ENCODE assay signal across 8 cellular contexts in genomic region chr5:35229076-35230042, GRCh38. TPM values are rescaled to one million over a fixed set of nuclear protein-coding genes. Genes with fewer than 3 reads are reported as not detected.
A peak's percentile ranks its signal among the peaks of the same experiment; 100 is the strongest.
DNase-seq lines count a peak whose midpoint lies in the region; ATAC-seq, FAIRE-seq and TF ChIP-seq lines count a peak whose summit lies in the region.

No MANE protein-coding gene starts in this region.

- H4K20me1 ChIP-seq in OCI-LY1 (ENCODE audit: insufficient read depth, low read length): no peaks in the 10 kb centered on the region
- H4K20me1 ChIP-seq in endothelial cell of umbilical vein (replicated peaks; ENCODE audit: control insufficient read depth, extremely low read depth, insufficient read depth, low read length): no peaks in the 10 kb centered on the region

- FAIRE-seq in endothelial cell of umbilical vein (lab: Jason Lieb, UNC): no peak

- dilution Hi-C loops in endothelial cell of umbilical vein (cut with MboI; ENCODE audit: extremely low pct_ligation_motif_present, low sequenced_read_pairs): no loop called here

- H3K9me3 ChIP-seq in OCI-LY1 (ENCODE audit: low read length) (no peaks in the 10 kb centered on the region), endothelial cell of umbilical vein (replicated peaks; ENCODE audit: control insufficient read depth, insufficient read depth, low read length) (no peaks in the 10 kb centered on the region)

- H3K9me2 ChIP-seq in OCI-LY1 (ENCODE audit: low read depth, low read length): no peaks in the 10 kb centered on the region

- H3K79me2 ChIP-seq in OCI-LY1 (ENCODE audit: insufficient read depth, low read length) (no peaks in the 10 kb centered on the region), endothelial cell of umbilical vein (ENCODE audit: control insufficient read depth, insufficient read depth, low read length) (no peaks in the 10 kb centered on the region)

- intact Hi-C loops in endothelial cell of umbilical vein (cut with micrococcal nuclease): no loop called here

- POLR2A ChIA-PET in endothelial cell of umbilical vein (lab: Charles Lee): no interaction called here

- peaks cover 50% of the 10 kb centered on the region for H3K27me3 Mint-ChIP-seq in neural crest cell (ENCODE audit: low read depth)

- no peak overlapping the region for H3K27ac ChIP-seq in OCI-LY1 (ENCODE audit: low read depth, low read length, poor library complexity, severe bottlenecking)
- H3K27ac ChIP-seq in endothelial cell of umbilical vein (ENCODE audit: insufficient read depth, low read depth, low read length): no peak overlapping the region

- H3K36me3 Mint-ChIP-seq in neural crest cell (ENCODE audit: low read depth): no peaks in the 10 kb centered on the region

- H3K27me3 ChIP-seq in OCI-LY1 (ENCODE audit: insufficient read depth, low read length) (no peaks in the 10 kb centered on the region), endothelial cell of umbilical vein (ENCODE audit: control insufficient read depth in 2 of 2, insufficient read depth in 2 of 2, low read length in 2 of 2) (peaks cover 21 to 29% of the 10 kb centered on the region in 2 experiments)

- H3K4me3 ChIP-seq in OCI-LY1 (ENCODE audit: low read depth, low read length, poor library complexity, severe bottlenecking) (no peak overlapping the region), endothelial cell of umbilical vein (replicated peaks in 1 of 3; ENCODE audit: insufficient read depth in 1 of 3, low read depth in 1 of 3, low read length in 3 of 3) (no peak overlapping the region)

- H3K4me1 ChIP-seq in OCI-LY1 (ENCODE audit: insufficient read depth, low read length, severe bottlenecking) (no peaks in the 10 kb centered on the region), endothelial cell of umbilical vein (ENCODE audit: control insufficient read depth, extremely low read depth, insufficient read depth, low read length) (no peaks in the 10 kb centered on the region)

- no peak overlapping the region for H3K27ac Mint-ChIP-seq in neural crest cell (ENCODE audit: unreplicated experiment)

- H3K4me2 ChIP-seq in OCI-LY1 (ENCODE audit: low read length) (peak overlapping the region; percentile 18; the same call in 1 of the 2 replicates), endothelial cell of umbilical vein (ENCODE audit: insufficient read depth, low read length) (no peak overlapping the region)

- H2AFZ ChIP-seq in OCI-LY1 (ENCODE audit: low read length): no peak overlapping the region
- no peak overlapping the region for H2AFZ ChIP-seq in endothelial cell of umbilical vein (ENCODE audit: low read depth, low read length)

- BruUV-seq in endothelial cell of umbilical vein (replicated peaks; lab: Mats Ljungman, UMichigan): no TSS peak

- ATAC-seq in HG02678 (IDR thresholded peaks at IDR 0.05; ENCODE audit: unreplicated experiment) (peak; percentile 73), HG03025 (IDR thresholded peaks at IDR 0.05; ENCODE audit: low FRiP score, unreplicated experiment) (no peak)

- H3K4me3 Mint-ChIP-seq in neural crest cell: peak overlapping the region; percentile 86

- TF ChIP-seq POLR2A in endothelial cell of umbilical vein (IDR thresholded peaks at IDR 0.05; ENCODE audit: low read depth, low read length): no peak

- no peak for TF ChIP-seq CTCF in OCI-LY1 (IDR thresholded peaks at IDR 0.05; ENCODE audit: low read length)
- no peak for TF ChIP-seq CTCF in endothelial cell of umbilical vein (IDR thresholded peaks at IDR 0.05; ENCODE audit: extremely low read depth in 1 of 2, insufficient read depth in 1 of 2, low read depth in 1 of 2, low read length in 2 of 2)
- TF ChIP-seq CTCF in neural crest cell (conservative IDR thresholded peaks at IDR 0.05): peak; percentile 56

- no peaks in the 10 kb centered on the region for H3K9me1 ChIP-seq in endothelial cell of umbilical vein (replicated peaks; ENCODE audit: control insufficient read depth, extremely low read depth, insufficient read depth, low read length)

- H3K4me1 Mint-ChIP-seq in neural crest cell: peaks cover 24% of the 10 kb centered on the region

- H3K36me3 ChIP-seq in OCI-LY1 (ENCODE audit: insufficient read depth, low read length): no peaks in the 10 kb centered on the region
- H3K36me3 ChIP-seq in endothelial cell of umbilical vein (ENCODE audit: control insufficient read depth in 2 of 2, extremely low read depth in 1 of 2, insufficient read depth in 2 of 2, low read length in 2 of 2): no peaks in the 10 kb centered on the region

- peak; percentile 5 for DNase-seq in activated T-cell treated with anti-CD3 and anti-CD28 coated beads for 48 hours (ENCODE audit: low read depth)
- no peak for DNase-seq in activated T-cell treated with anti-CD3 and anti-CD28 coated beads for 4 hours
- DNase-seq in endothelial cell of umbilical vein (ENCODE audit: low read depth, low spot score): no peak
- DNase-seq in neural crest cell (ENCODE audit: low read depth, low spot score): no peak
- no peak for DNase-seq in NCI-H82 treated with DMSO at 0.1 percent for 48 hours (lab: John Stamatoyannopoulos, UW; ENCODE audit: unreplicated experiment)

- CTCF ChIA-PET in endothelial cell of umbilical vein (lab: Charles Lee): no interaction called here

- H3F3A ChIP-seq in OCI-LY1 (ENCODE audit: insufficient read depth, low read length): no peaks in the 10 kb centered on the region

- H3K9me3 Mint-ChIP-seq in neural crest cell: no peaks in the 10 kb centered on the region

- H3K9ac ChIP-seq in OCI-LY1 (ENCODE audit: low read length) (no peak overlapping the region), endothelial cell of umbilical vein (replicated peaks; ENCODE audit: extremely low read depth, insufficient read depth, low read length) (no peak overlapping the region)

TF ChIP-seq in endothelial cell of umbilical vein, 7 proteins besides CTCF, POLR2A, EP300 and RAD21:
- TF ChIP-seq EZH2 (IDR thresholded peaks at IDR 0.05; ENCODE audit: borderline replicate concordance, low read depth, low read length, severe bottlenecking) (peak; percentile 55), JUN (IDR thresholded peaks at IDR 0.05; ENCODE audit: borderline replicate concordance, insufficient read depth, insufficient read length, low read depth) (no peak)
TF ChIP-seq in endothelial cell of umbilical vein: peak in this region for 1.

RNA-seq across cellular contexts. Expression of gene PRLR, which starts 0.9 kb away (rescaled TPM):
- total RNA-seq in endothelial cell of umbilical vein (not detected in 2 replicates), neural crest cell (0.58 and 0.64 TPM in 2 replicates)
- polyA plus RNA-seq in endothelial cell of umbilical vein: not detected in 2 replicates
- polyA plus RNA-seq in endothelial cell of umbilical vein (2011; cell fraction: cytosol; rRNA removed): not detected in 2 replicates
- not detected in 2 replicates for polyA plus RNA-seq in endothelial cell of umbilical vein (2011; cell fraction: nucleus; rRNA removed)
- polyA plus RNA-seq in endothelial cell of umbilical vein (2012): not detected in 2 replicates
- not detected in 2 replicates for polyA minus RNA-seq in endothelial cell of umbilical vein
- polyA minus RNA-seq in endothelial cell of umbilical vein (2011; cell fraction: cytosol; rRNA and poly(A)+ RNA removed): not detected
- not detected in 2 replicates for polyA minus RNA-seq in endothelial cell of umbilical vein (2011; cell fraction: nucleus; rRNA and poly(A)+ RNA removed)
